In genomic region chr2:200137275-200137674, GRCh38 we compare ENCODE assay signal across 21 cellular contexts.
"Had no signal": no experiment of that assay in that cellular context is flagged by ENCODE, and none has a peak within 500 bp of the region (broad histone marks: within the 10 kb centered on the region; RNA-seq: fewer than 3 reads in every experiment).

No MANE protein-coding gene starts in this region.

- H3K4me3 Mint-ChIP-seq: activated naive CD8-positive, alpha-beta T cell treated with anti-CD3 and anti-CD28 coated beads, Interleukin-2, amount 10 ng/mL, durations not matched to agents 7 days and 5 days; naive thymus-derived CD8-positive, alpha-beta T cell; T-helper 1 cell treated with Interleukin-12 subunit alpha and Interleukin-12 subunit beta and Interleukin-4 antibody, amounts not matched to agents 30 μg/mL and 1 μg/mL, for 36 hours had no signal

- H3K27me3 ChIP-seq: heart left ventricle, ovary, right atrium auricular region had no signal

- H3K4me1 ChIP-seq: heart left ventricle, prostate gland, right atrium auricular region had no signal

- H3K9me3 Mint-ChIP-seq: activated naive CD8-positive, alpha-beta T cell treated with anti-CD3 and anti-CD28 coated beads, Interleukin-2, amount 10 ng/mL, durations not matched to agents 7 days and 5 days; naive thymus-derived CD8-positive, alpha-beta T cell; T-helper 1 cell treated with Interleukin-12 subunit alpha and Interleukin-12 subunit beta and Interleukin-4 antibody, amounts not matched to agents 30 μg/mL and 1 μg/mL, for 36 hours had no signal

- H3K27ac ChIP-seq: epithelial cell of prostate, heart left ventricle, prostate gland, right atrium auricular region had no signal

- H3K4me1 Mint-ChIP-seq: activated naive CD8-positive, alpha-beta T cell treated with anti-CD3 and anti-CD28 coated beads, Interleukin-2, amount 10 ng/mL, durations not matched to agents 7 days and 5 days; naive thymus-derived CD8-positive, alpha-beta T cell had no signal

- H3K4me3 ChIP-seq: heart left ventricle, ovary, prostate gland, right atrium auricular region had no signal

- ATAC-seq: heart left ventricle; left cardiac atrium; naive thymus-derived CD8-positive, alpha-beta T cell; stimulated activated naive CD8-positive, alpha-beta T cell treated with anti-CD3 and anti-CD28 coated beads, Interleukin-15, Interleukin-2, amounts not matched to agents 100 U/mL and 50 U/mL, for 24 hours had no signal

- H3K36me3 ChIP-seq: heart left ventricle, ovary, prostate gland, right atrium auricular region had no signal

- DNase-seq: activated CD4-positive, alpha-beta T cell treated with anti-CD3 and anti-CD28 coated beads for 4 hours; activated CD4-positive, alpha-beta T cell treated with anti-CD3 and anti-CD28 coated beads, Interleukin-2, amount 50 U/mL, for 48 hours; activated CD4-positive, CD25-positive, alpha-beta regulatory T cell; activated naive CD4-positive, alpha-beta T cell treated with Interleukin-2 at 50 U/mL for 16 hours; activated naive CD8-positive, alpha-beta T cell treated with anti-CD3 and anti-CD28 coated beads, Interleukin-2, amount 10 ng/mL, durations not matched to agents 7 days and 5 days; activated T-cell treated with anti-CD3 and anti-CD28 coated beads, Interleukin-2, amount 50 U/mL, for 48 hours; amniotic stem cell; cortex of kidney; heart left ventricle; islet precursor cell; left cardiac atrium; naive thymus-derived CD8-positive, alpha-beta T cell; ovary; stimulated activated CD4-positive, alpha-beta T cell treated with anti-CD3 and anti-CD28 coated beads, Interleukin-12 subunit alpha, Interleukin-12 subunit beta, amount 100 ng/mL, for 4 hours; stimulated activated CD4-positive, alpha-beta T cell treated with anti-CD3 and anti-CD28 coated beads, Interleukin-4, amount 100 ng/mL, for 4 hours; stimulated activated naive CD8-positive, alpha-beta T cell treated with anti-CD3 and anti-CD28 coated beads, Interleukin-15, Interleukin-2, amounts not matched to agents 100 U/mL and 50 U/mL, for 24 hours; T1000 had no signal

- H3K36me3 Mint-ChIP-seq: activated naive CD8-positive, alpha-beta T cell treated with anti-CD3 and anti-CD28 coated beads, Interleukin-2, amount 10 ng/mL, durations not matched to agents 7 days and 5 days; naive thymus-derived CD8-positive, alpha-beta T cell had no signal

- H3K9me3 ChIP-seq: ovary, prostate gland had no signal

- H3K27ac Mint-ChIP-seq: activated naive CD8-positive, alpha-beta T cell treated with anti-CD3 and anti-CD28 coated beads, Interleukin-2, amount 10 ng/mL, durations not matched to agents 7 days and 5 days; naive thymus-derived CD8-positive, alpha-beta T cell; T-helper 1 cell treated with Interleukin-12 subunit alpha and Interleukin-12 subunit beta and Interleukin-4 antibody, amounts not matched to agents 30 μg/mL and 1 μg/mL, for 36 hours had no signal
